1 cellular context compared by ENCODE assay signal in the genomic region with DNA sequence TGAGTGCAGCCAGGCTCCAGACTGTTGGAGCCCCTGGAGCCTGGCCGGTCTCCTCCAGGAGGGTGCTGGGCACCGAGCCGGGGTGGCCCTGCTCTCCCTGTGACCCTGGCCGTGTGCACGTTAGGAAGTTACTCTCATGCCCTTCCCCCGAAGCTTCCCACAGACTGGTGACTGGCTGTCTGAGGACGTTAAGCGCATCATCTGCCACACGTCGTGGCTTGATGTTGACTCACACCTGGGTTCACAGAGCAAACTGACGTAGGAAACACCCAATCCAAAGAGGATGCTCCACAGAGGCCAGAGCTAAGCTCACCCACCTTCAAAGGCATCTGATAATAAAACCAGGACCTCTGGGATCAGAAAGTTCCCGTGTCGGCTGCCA.
TF ChIP-seq lines count a peak whose summit lies in the region.

No MANE protein-coding gene starts in this region.

TF ChIP-seq in SK-N-SH, 30 proteins besides CTCF, POLR2A, EP300 and RAD21 (continued from another document):
- TF ChIP-seq IRF3 (IDR thresholded peaks at IDR 0.05; ENCODE audit: low read depth, low read length) = no peak
- TF ChIP-seq FOSL2 (IDR thresholded peaks at IDR 0.05; ENCODE audit: borderline replicate concordance, low read depth) = no peak
- no peak for TF ChIP-seq RFX5 (IDR thresholded peaks at IDR 0.05; ENCODE audit: low read length)
- TF ChIP-seq, protein P1, sequence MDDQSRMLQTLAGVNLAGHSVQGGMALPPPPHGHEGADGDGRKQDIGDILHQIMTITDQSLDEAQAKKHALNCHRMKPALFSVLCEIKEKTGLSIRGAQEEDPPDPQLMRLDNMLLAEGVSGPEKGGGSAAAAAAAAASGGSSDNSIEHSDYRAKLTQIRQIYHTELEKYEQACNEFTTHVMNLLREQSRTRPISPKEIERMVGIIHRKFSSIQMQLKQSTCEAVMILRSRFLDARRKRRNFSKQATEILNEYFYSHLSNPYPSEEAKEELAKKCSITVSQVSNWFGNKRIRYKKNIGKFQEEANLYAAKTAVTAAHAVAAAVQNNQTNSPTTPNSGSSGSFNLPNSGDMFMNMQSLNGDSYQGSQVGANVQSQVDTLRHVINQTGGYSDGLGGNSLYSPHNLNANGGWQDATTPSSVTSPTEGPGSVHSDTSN (IDR thresholded peaks at IDR 0.05) = no peak
- TF ChIP-seq TAF1 (IDR thresholded peaks at IDR 0.05; ENCODE audit: borderline replicate concordance, low read depth, low read length) = no peak
- TF ChIP-seq ELF1 (IDR thresholded peaks at IDR 0.05) = no peak
- no peak for TF ChIP-seq MXI1 (IDR thresholded peaks at IDR 0.05; ENCODE audit: low read depth, low read length)
- TF ChIP-seq JUND (IDR thresholded peaks at IDR 0.05) = no peak
- TF ChIP-seq EZH2phosphoT487 (IDR thresholded peaks at IDR 0.05; ENCODE audit: borderline replicate concordance, low read depth) = no peak
- no peak for TF ChIP-seq ZBTB33 (IDR thresholded peaks at IDR 0.05; ENCODE audit: borderline replicate concordance, low read depth)
